ENCODE assay signal across 7 cellular contexts in the genomic region with DNA sequence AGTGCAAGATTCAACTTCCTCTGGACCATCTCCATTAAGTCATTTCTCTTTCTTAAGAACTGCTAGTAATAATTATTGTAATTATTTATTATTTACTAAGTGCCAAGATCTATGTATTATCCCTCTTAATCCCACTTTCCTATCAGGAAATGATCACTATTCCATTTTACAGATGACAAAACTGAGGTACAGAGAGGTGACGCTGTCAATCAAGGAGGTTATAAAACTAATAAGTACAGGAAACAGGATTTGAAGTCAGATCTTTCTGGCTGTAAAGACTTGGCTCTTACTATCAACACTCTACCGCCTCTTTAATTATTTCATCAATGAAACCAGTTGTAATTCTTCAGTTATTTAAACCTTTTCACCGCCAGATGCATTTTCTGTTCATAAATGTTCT.
"Had no signal": no experiment of that assay in that cellular context is flagged by ENCODE, and none has a peak within 500 bp of the region (broad histone marks: within the 10 kb centered on the region; RNA-seq: fewer than 3 reads in every experiment).

No MANE protein-coding gene starts in this region.

- ATAC-seq: GM12878 had no signal

- FAIRE-seq: G401.6, GM12878, GM12891, GM18507, GM19239 had no signal

- H3K4me3 ChIP-seq: GM12878 had no signal

- DNase-seq: GDM1, GF-D8 had no signal
